1 cellular context compared by ENCODE assay signal in the genomic region with DNA sequence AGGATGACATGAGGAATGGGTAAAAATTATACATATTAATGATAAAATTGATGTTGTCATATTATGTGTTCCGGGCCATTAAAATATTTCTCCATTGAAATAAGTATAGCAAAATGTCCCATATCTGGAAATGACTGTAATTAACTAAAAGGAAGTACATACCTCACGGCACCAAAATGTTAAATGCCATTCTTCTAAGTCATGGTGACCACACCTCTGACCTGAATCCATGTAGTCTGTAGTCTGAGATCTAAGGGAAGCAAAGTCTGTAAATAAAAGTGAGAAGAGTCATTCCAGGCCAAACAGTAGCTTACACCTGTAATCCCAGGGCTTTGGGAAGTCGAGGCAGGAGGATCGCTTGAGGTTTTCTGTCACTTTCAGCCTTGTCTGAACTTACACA.
TF ChIP-seq lines count a peak whose summit lies in the region.

No MANE protein-coding gene starts in this region.

TF ChIP-seq in HCT116, 20 proteins besides CTCF, POLR2A, EP300 and RAD21:
- no peak for TF ChIP-seq CEBPB (IDR thresholded peaks at IDR 0.05; ENCODE audit: low read depth)
- no peak for TF ChIP-seq YY1 (IDR thresholded peaks at IDR 0.05; ENCODE audit: extremely low read depth, insufficient replicate concordance, low read depth, low read length)
- TF ChIP-seq CBX3 (IDR thresholded peaks at IDR 0.05; ENCODE audit: low read depth): no peak
- peak; percentile 72 for TF ChIP-seq JUND (IDR thresholded peaks at IDR 0.05)
- TF ChIP-seq, protein P1, sequence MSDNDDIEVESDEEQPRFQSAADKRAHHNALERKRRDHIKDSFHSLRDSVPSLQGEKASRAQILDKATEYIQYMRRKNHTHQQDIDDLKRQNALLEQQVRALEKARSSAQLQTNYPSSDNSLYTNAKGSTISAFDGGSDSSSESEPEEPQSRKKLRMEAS (IDR thresholded peaks at IDR 0.05): peak; percentile 33; the same call in 1 of the 2 replicates
- TF ChIP-seq SP1 (IDR thresholded peaks at IDR 0.05; ENCODE audit: low read depth): peak; percentile 67
- peak; percentile 37; the same call in 1 of the 2 replicates for TF ChIP-seq SIN3A (IDR thresholded peaks at IDR 0.05; ENCODE audit: low read depth)
- TF ChIP-seq FOSL1 (IDR thresholded peaks at IDR 0.05; ENCODE audit: low read depth): peak; percentile 72
